In genomic region chr15:51093865-51094605, GRCh38 we compare ENCODE assay signal across 8 cellular contexts. TPM values are rescaled to one million over a fixed set of nuclear protein-coding genes. Genes with fewer than 3 reads are reported as not detected.
A peak's percentile ranks its signal among the peaks of the same experiment; 100 is the strongest.
DNase-seq lines count a peak whose midpoint lies in the region; ATAC-seq lines count a peak whose summit lies in the region.

No MANE protein-coding gene starts in this region.

- H3K9me3 ChIP-seq in esophagus (ENCODE audit: control insufficient read depth in 2 of 2, insufficient read depth in 1 of 2, low read depth in 1 of 2, low read length in 1 of 2): no peaks in the 10 kb centered on the region
- H3K9me3 ChIP-seq in naive thymus-derived CD4-positive, alpha-beta T cell (ENCODE audit: control insufficient read depth in 2 of 3, low read length in 3 of 3): no peaks in the 10 kb centered on the region

- no peak overlapping the region for H3K27ac Mint-ChIP-seq in naive thymus-derived CD4-positive, alpha-beta T cell

- POLR2A ChIA-PET in naive thymus-derived CD4-positive, alpha-beta T cell (lab: Charles Lee): no interaction called here

- intact Hi-C loops in naive thymus-derived CD4-positive, alpha-beta T cell (cut with micrococcal nuclease): loop anchor here in 1 of 2 donors (10.0 kb wide), 1 partner anchor 61 kb away; no protein-coding TSS in a partner anchor

- H3K27ac ChIP-seq in esophagus (ENCODE audit: low read depth in 2 of 2, low read length in 1 of 2): peak overlapping the region; percentile 67 to 75
- H3K27ac ChIP-seq in naive thymus-derived CD4-positive, alpha-beta T cell (ENCODE audit: low read depth, low read length): no peak overlapping the region

- H3K27me3 ChIP-seq in esophagus (ENCODE audit: control insufficient read depth in 1 of 2, insufficient read depth in 2 of 2, low read length in 2 of 2): no peaks in the 10 kb centered on the region
- H3K27me3 ChIP-seq in naive thymus-derived CD4-positive, alpha-beta T cell (ENCODE audit: control insufficient read depth in 2 of 2, insufficient read depth in 2 of 2, low read length in 2 of 2): peaks cover 0 to 3% of the 10 kb centered on the region in 2 donors

- H3K4me1 ChIP-seq in esophagus (ENCODE audit: control insufficient read depth in 2 of 2, insufficient read depth in 2 of 2, low read length in 1 of 2): peaks cover 3 to 5% of the 10 kb centered on the region in 2 donors
- H3K4me1 ChIP-seq in naive thymus-derived CD4-positive, alpha-beta T cell (ENCODE audit: control insufficient read depth in 2 of 2, insufficient read depth in 2 of 2, low read length in 2 of 2): no peaks in the 10 kb centered on the region

- H3K36me3 Mint-ChIP-seq in naive thymus-derived CD4-positive, alpha-beta T cell: peaks cover 0 to 2% (median 0%) of the 10 kb centered on the region in 5 donors

- CTCF ChIA-PET in naive thymus-derived CD4-positive, alpha-beta T cell (lab: Charles Lee): no interaction called here

- peaks cover 54 to 91% (median 71%) of the 10 kb centered on the region in 5 donors for H3K27me3 Mint-ChIP-seq in naive thymus-derived CD4-positive, alpha-beta T cell

- peak; percentile 77 for DNase-seq in NCI-H69 (lab: John Stamatoyannopoulos, UW)
- peak in 1 of 9 donors; percentile 28 for DNase-seq in naive thymus-derived CD4-positive, alpha-beta T cell
- DNase-seq in kidney tubule cell (ENCODE audit: low spot score): no peak
- DNase-seq in NCI-H1436 (lab: John Stamatoyannopoulos, UW): no peak

- H3K4me1 Mint-ChIP-seq in naive thymus-derived CD4-positive, alpha-beta T cell: peaks cover 0 to 11% (median 4%) of the 10 kb centered on the region in 7 donors

- H3K36me3 ChIP-seq in esophagus (ENCODE audit: control insufficient read depth in 2 of 2, insufficient read depth in 2 of 2, low read length in 1 of 2): no peaks in the 10 kb centered on the region
- H3K36me3 ChIP-seq in naive thymus-derived CD4-positive, alpha-beta T cell (ENCODE audit: control insufficient read depth in 2 of 3, insufficient read depth in 3 of 3, low read length in 3 of 3): no peaks in the 10 kb centered on the region

- peak overlapping the region in 7 of 10 donors; percentile 29 to 62 (median 51) for H3K4me3 Mint-ChIP-seq in naive thymus-derived CD4-positive, alpha-beta T cell

- H3K9me3 Mint-ChIP-seq in naive thymus-derived CD4-positive, alpha-beta T cell: peaks cover 0 to 1% (median 0%) of the 10 kb centered on the region in 11 donors

- ATAC-seq in naive thymus-derived CD4-positive, alpha-beta T cell: no peak
- ATAC-seq in GM18502 (IDR thresholded peaks at IDR 0.05; ENCODE audit: poor library complexity, unreplicated experiment) (no peak), HG02884 (IDR thresholded peaks at IDR 0.05; ENCODE audit: unreplicated experiment) (no peak)

- H3K4me3 ChIP-seq in GM08714 (ENCODE audit: low read length): peak overlapping the region; percentile 29; the same call in 1 of the 2 replicates
- H3K4me3 ChIP-seq in esophagus (ENCODE audit: low read depth in 1 of 2, low read length in 2 of 2): peak overlapping the region; percentile 63 to 69
- no peak overlapping the region for H3K4me3 ChIP-seq in naive thymus-derived CD4-positive, alpha-beta T cell (ENCODE audit: low read length)

- WGBS in esophagus, 2 donors: 1 to 2% methylated on average over 65 of the region's 65 CpGs

RNA-seq across cellular contexts. Expression of gene TNFAIP8L3, which starts 0.7 kb away (rescaled TPM):
- polyA plus RNA-seq in esophagus: 1 to 10 TPM; 9.0 to 9.3 TPM
- total RNA-seq in naive thymus-derived CD4-positive, alpha-beta T cell: not detected
- not detected for polyA plus RNA-seq in naive thymus-derived CD4-positive, alpha-beta T cell

Comparison
In these comparisons a context has a peak if more than half of its experiments do, and no peak if none do; other contexts are left out.
1. RNA of gene TNFAIP8L3, which starts 0.7 kb away (polyA plus RNA-seq): 9.0 to 9.3 TPM in esophagus; not detected in naive thymus-derived CD4-positive, alpha-beta T cell; every median in the first group is over 4 times any median in the second.